Comparison of ENCODE assay signal across 2 cellular contexts in the genomic region with DNA sequence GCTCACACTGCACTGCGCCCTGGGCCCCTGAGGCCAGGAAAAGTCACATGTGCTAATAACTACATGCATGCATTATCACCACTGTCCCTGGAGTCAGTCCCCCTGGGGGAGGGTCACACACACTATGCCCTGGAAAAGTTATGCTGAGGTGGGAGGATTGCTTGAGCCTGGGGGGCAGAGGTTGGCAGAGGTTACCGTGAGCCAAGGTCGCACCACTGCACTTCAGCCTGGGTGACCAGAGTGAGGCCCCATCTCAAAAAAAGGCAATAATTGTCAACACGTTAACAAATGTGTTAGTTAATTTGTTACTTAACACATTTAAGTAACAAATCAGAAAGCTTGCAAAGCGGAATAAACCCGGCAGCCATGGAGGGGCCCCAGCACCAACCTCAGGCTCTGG.
TF ChIP-seq lines count a peak whose summit lies in the region.

No MANE protein-coding gene starts in this region.

TF ChIP-seq in GM23338, 12 proteins besides CTCF, POLR2A, EP300 and RAD21 (continues in another document):
- TF ChIP-seq EZH2phosphoT487 (IDR thresholded peaks at IDR 0.05; ENCODE audit: unreplicated experiment) (no peak), ZNF114 (CRISPR knock-in tag; IDR thresholded peaks at IDR 0.05) (no peak), CREB1 (CRISPR knock-in tag; IDR thresholded peaks at IDR 0.05; ENCODE audit: low read depth) (no peak), EZH2 (IDR thresholded peaks at IDR 0.05; ENCODE audit: low read depth, unreplicated experiment) (no peak), ZNF462 (CRISPR knock-in tag; IDR thresholded peaks at IDR 0.05) (no peak), ZNF331 (CRISPR knock-in tag; IDR thresholded peaks at IDR 0.05; ENCODE audit: low read depth) (no peak), JUNB (IDR thresholded peaks at IDR 0.05; ENCODE audit: unreplicated experiment) (no peak), REST (IDR thresholded peaks at IDR 0.05; ENCODE audit: unreplicated experiment) (no peak), POLR2AphosphoS5 (IDR thresholded peaks at IDR 0.05; ENCODE audit: low read depth) (no peak)
- TF ChIP-seq, protein P1, sequence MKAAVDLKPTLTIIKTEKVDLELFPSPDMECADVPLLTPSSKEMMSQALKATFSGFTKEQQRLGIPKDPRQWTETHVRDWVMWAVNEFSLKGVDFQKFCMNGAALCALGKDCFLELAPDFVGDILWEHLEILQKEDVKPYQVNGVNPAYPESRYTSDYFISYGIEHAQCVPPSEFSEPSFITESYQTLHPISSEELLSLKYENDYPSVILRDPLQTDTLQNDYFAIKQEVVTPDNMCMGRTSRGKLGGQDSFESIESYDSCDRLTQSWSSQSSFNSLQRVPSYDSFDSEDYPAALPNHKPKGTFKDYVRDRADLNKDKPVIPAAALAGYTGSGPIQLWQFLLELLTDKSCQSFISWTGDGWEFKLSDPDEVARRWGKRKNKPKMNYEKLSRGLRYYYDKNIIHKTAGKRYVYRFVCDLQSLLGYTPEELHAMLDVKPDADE (IDR thresholded peaks at IDR 0.05): no peak

TF ChIP-seq in K562, 482 proteins besides CTCF, POLR2A, EP300 and RAD21:
- TF ChIP-seq, protein P2, sequence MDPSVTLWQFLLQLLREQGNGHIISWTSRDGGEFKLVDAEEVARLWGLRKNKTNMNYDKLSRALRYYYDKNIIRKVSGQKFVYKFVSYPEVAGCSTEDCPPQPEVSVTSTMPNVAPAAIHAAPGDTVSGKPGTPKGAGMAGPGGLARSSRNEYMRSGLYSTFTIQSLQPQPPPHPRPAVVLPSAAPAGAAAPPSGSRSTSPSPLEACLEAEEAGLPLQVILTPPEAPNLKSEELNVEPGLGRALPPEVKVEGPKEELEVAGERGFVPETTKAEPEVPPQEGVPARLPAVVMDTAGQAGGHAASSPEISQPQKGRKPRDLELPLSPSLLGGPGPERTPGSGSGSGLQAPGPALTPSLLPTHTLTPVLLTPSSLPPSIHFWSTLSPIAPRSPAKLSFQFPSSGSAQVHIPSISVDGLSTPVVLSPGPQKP (CRISPR knock-in tag; IDR thresholded peaks at IDR 0.05): no peak
- TF ChIP-seq, protein P3, sequence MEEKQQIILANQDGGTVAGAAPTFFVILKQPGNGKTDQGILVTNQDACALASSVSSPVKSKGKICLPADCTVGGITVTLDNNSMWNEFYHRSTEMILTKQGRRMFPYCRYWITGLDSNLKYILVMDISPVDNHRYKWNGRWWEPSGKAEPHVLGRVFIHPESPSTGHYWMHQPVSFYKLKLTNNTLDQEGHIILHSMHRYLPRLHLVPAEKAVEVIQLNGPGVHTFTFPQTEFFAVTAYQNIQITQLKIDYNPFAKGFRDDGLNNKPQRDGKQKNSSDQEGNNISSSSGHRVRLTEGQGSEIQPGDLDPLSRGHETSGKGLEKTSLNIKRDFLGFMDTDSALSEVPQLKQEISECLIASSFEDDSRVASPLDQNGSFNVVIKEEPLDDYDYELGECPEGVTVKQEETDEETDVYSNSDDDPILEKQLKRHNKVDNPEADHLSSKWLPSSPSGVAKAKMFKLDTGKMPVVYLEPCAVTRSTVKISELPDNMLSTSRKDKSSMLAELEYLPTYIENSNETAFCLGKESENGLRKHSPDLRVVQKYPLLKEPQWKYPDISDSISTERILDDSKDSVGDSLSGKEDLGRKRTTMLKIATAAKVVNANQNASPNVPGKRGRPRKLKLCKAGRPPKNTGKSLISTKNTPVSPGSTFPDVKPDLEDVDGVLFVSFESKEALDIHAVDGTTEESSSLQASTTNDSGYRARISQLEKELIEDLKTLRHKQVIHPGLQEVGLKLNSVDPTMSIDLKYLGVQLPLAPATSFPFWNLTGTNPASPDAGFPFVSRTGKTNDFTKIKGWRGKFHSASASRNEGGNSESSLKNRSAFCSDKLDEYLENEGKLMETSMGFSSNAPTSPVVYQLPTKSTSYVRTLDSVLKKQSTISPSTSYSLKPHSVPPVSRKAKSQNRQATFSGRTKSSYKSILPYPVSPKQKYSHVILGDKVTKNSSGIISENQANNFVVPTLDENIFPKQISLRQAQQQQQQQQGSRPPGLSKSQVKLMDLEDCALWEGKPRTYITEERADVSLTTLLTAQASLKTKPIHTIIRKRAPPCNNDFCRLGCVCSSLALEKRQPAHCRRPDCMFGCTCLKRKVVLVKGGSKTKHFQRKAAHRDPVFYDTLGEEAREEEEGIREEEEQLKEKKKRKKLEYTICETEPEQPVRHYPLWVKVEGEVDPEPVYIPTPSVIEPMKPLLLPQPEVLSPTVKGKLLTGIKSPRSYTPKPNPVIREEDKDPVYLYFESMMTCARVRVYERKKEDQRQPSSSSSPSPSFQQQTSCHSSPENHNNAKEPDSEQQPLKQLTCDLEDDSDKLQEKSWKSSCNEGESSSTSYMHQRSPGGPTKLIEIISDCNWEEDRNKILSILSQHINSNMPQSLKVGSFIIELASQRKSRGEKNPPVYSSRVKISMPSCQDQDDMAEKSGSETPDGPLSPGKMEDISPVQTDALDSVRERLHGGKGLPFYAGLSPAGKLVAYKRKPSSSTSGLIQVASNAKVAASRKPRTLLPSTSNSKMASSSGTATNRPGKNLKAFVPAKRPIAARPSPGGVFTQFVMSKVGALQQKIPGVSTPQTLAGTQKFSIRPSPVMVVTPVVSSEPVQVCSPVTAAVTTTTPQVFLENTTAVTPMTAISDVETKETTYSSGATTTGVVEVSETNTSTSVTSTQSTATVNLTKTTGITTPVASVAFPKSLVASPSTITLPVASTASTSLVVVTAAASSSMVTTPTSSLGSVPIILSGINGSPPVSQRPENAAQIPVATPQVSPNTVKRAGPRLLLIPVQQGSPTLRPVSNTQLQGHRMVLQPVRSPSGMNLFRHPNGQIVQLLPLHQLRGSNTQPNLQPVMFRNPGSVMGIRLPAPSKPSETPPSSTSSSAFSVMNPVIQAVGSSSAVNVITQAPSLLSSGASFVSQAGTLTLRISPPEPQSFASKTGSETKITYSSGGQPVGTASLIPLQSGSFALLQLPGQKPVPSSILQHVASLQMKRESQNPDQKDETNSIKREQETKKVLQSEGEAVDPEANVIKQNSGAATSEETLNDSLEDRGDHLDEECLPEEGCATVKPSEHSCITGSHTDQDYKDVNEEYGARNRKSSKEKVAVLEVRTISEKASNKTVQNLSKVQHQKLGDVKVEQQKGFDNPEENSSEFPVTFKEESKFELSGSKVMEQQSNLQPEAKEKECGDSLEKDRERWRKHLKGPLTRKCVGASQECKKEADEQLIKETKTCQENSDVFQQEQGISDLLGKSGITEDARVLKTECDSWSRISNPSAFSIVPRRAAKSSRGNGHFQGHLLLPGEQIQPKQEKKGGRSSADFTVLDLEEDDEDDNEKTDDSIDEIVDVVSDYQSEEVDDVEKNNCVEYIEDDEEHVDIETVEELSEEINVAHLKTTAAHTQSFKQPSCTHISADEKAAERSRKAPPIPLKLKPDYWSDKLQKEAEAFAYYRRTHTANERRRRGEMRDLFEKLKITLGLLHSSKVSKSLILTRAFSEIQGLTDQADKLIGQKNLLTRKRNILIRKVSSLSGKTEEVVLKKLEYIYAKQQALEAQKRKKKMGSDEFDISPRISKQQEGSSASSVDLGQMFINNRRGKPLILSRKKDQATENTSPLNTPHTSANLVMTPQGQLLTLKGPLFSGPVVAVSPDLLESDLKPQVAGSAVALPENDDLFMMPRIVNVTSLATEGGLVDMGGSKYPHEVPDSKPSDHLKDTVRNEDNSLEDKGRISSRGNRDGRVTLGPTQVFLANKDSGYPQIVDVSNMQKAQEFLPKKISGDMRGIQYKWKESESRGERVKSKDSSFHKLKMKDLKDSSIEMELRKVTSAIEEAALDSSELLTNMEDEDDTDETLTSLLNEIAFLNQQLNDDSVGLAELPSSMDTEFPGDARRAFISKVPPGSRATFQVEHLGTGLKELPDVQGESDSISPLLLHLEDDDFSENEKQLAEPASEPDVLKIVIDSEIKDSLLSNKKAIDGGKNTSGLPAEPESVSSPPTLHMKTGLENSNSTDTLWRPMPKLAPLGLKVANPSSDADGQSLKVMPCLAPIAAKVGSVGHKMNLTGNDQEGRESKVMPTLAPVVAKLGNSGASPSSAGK (IDR thresholded peaks at IDR 0.05): no peak
- no peak for TF ChIP-seq HNRNPK (IDR thresholded peaks at IDR 0.05; ENCODE audit: low read depth, low read length, poor library complexity, severe bottlenecking)
- TF ChIP-seq ZBTB1 (CRISPR knock-in tag; IDR thresholded peaks at IDR 0.05; ENCODE audit: borderline replicate concordance, low read depth): no peak
- TF ChIP-seq PCBP1 (IDR thresholded peaks at IDR 0.05; ENCODE audit: low read depth, low read length, poor library complexity, severe bottlenecking): no peak
- no peak for TF ChIP-seq TFAM (CRISPR knock-in tag; conservative IDR thresholded peaks at IDR 0.05)
- TF ChIP-seq PREB (CRISPR knock-in tag; IDR thresholded peaks at IDR 0.05): no peak
TF ChIP-seq in K562: peak in this region for 0.
